Comparison of ENCODE assay signal across 9 cellular contexts in genomic region chr5:28708472-28708871, GRCh38.
"Had no signal": no experiment of that assay in that cellular context is flagged by ENCODE, and none has a peak within 500 bp of the region (broad histone marks: within the 10 kb centered on the region; RNA-seq: fewer than 3 reads in every experiment).

No MANE protein-coding gene starts in this region.

- FAIRE-seq: HTR-8/SVneo had no signal

- ATAC-seq: GM23338, HCT116 had no signal

- H3K9me3 ChIP-seq: HAP-1 had no signal

- DNase-seq: H7, HFFc6, Karpas-422, KBM-7 had no signal

- H2AFZ ChIP-seq: GM23338 had no signal

- H3K27ac ChIP-seq: KMS-11 had no signal

- H3K4me3 ChIP-seq: GM23338, HAP-1 had no signal

- H3K36me3 ChIP-seq: HAP-1 had no signal

- H3K9ac ChIP-seq: KMS-11 had no signal

- H3K4me2 ChIP-seq: GM23338, KMS-11 had no signal
